ENCODE assay signal across 22 cellular contexts in genomic region chr17:27575100-27575911, GRCh38. TPM values are rescaled to one million over a fixed set of nuclear protein-coding genes. Genes with fewer than 3 reads are reported as not detected.
DNase-seq lines count a peak whose midpoint lies in the region; ATAC-seq and TF ChIP-seq lines count a peak whose summit lies in the region.
"Had no signal": no experiment of that assay in that cellular context is flagged by ENCODE, and none has a peak within 500 bp of the region (broad histone marks: within the 10 kb centered on the region; RNA-seq: fewer than 3 reads in every experiment).

No MANE protein-coding gene starts in this region.

- peak overlapping the region; percentile 74 for H3K27ac Mint-ChIP-seq in T-helper 1 cell treated with Interleukin-12 subunit alpha and Interleukin-12 subunit beta and Interleukin-4 antibody, amounts not matched to agents 30 μg/mL and 1 μg/mL, for 36 hours
- peak overlapping the region in 2 of 3 experiments; percentile 21 to 57; a peak in 1 of 7 replicates for H3K27ac Mint-ChIP-seq in H9
- H3K27ac Mint-ChIP-seq in activated naive CD8-positive, alpha-beta T cell, result peak overlapping the region; percentile 12
- H3K27ac Mint-ChIP-seq in nephron, result peak overlapping the region; percentile 80 to 92 (median 91)

- H3T11ph ChIP-seq in H9 (ENCODE audit: low read length), result no peak overlapping the region

- H3K4me2 ChIP-seq in H9 (ENCODE audit: insufficient read depth, insufficient read length, low read length), result no peak overlapping the region
- H3K4me2 ChIP-seq: KMS-11 had no signal

- no peak overlapping the region for H3K18ac ChIP-seq in H9 (ENCODE audit: insufficient read length, low read depth, low read length)

- no peak overlapping the region for H4K8ac ChIP-seq in H9 (replicated peaks; ENCODE audit: insufficient read length, low read depth, low read length)

- no peak overlapping the region for H4K91ac ChIP-seq in H9 (ENCODE audit: insufficient read length, low read depth, low read length)

- H3K27ac ChIP-seq in H9 (ENCODE audit: insufficient read length, low read depth, low read length), result no peak overlapping the region
- H3K27ac ChIP-seq: 22Rv1, HL-60, KMS-11, ovary, SJCRH30, thoracic aorta had no signal

- H2BK20ac ChIP-seq in H9 (ENCODE audit: low read depth, low read length, poor library complexity, severe bottlenecking), result no peak overlapping the region

- peaks cover 3% of the 10 kb centered on the region for H3K9me3 Mint-ChIP-seq in T-helper 1 cell treated with Interleukin-12 subunit alpha and Interleukin-12 subunit beta and Interleukin-4 antibody, amounts not matched to agents 30 μg/mL and 1 μg/mL, for 36 hours
- no peaks in the 10 kb centered on the region for H3K9me3 Mint-ChIP-seq in H9
- no peaks in the 10 kb centered on the region for H3K9me3 Mint-ChIP-seq in activated naive CD8-positive, alpha-beta T cell (ENCODE audit: low read depth)
- no peaks in the 10 kb centered on the region for H3K9me3 Mint-ChIP-seq in nephron

- H3K4me1 Mint-ChIP-seq in T-helper 1 cell treated with Interleukin-12 subunit alpha and Interleukin-12 subunit beta and Interleukin-4 antibody, amounts not matched to agents 30 μg/mL and 1 μg/mL, for 36 hours (ENCODE audit: low read depth), result peaks cover 75% of the 10 kb centered on the region
- H3K4me1 Mint-ChIP-seq in H9 (peaks cover 63 to 66% of the 10 kb centered on the region in 2 experiments), nephron (peaks cover 89% of the 10 kb centered on the region)
- peaks cover 63% of the 10 kb centered on the region for H3K4me1 Mint-ChIP-seq in activated naive CD8-positive, alpha-beta T cell (ENCODE audit: low read depth)

- ATAC-seq in HG02981 (IDR thresholded peaks at IDR 0.05; ENCODE audit: unreplicated experiment), result no peak
- ATAC-seq: left ventricle myocardium superior had no signal

- H3K4me1 ChIP-seq in H9 (ENCODE audit: insufficient read depth, low read length), result peaks cover 16% of the 10 kb centered on the region

- H2AK5ac ChIP-seq in H9 (ENCODE audit: insufficient read length, low read length), result no peak overlapping the region

- no peak overlapping the region for H2BK12ac ChIP-seq in H9 (ENCODE audit: insufficient read length, low read depth, low read length)

- H3K23me2 ChIP-seq in H9 (ENCODE audit: insufficient read length, low read depth, low read length, poor library complexity, severe bottlenecking), result no peaks in the 10 kb centered on the region

- H3K23ac ChIP-seq in H9 (ENCODE audit: insufficient read length, low read depth, low read length), result no peak overlapping the region

- H3K27me3 ChIP-seq in H9 (ENCODE audit: insufficient read depth, low read length), result no peaks in the 10 kb centered on the region
- H3K27me3 ChIP-seq: ovary, SJCRH30 had no signal

- no peaks in the 10 kb centered on the region for H3K9me3 ChIP-seq in H9 (ENCODE audit: control insufficient read depth, low read depth, low read length)
- H3K9me3 ChIP-seq: ovary, SJCRH30, thoracic aorta had no signal

- no peak for DNase-seq in T-helper 1 cell
- DNase-seq in H9, result no peak
- no peak for DNase-seq in NCI-H2107 (lab: John Stamatoyannopoulos, UW)
- no peak for DNase-seq in NCI-H2227 treated with DMSO at 0.1 percent for 48 hours (lab: John Stamatoyannopoulos, UW)
- DNase-seq: activated CD8-positive, alpha-beta memory T cell treated with anti-CD3 and anti-CD28 coated beads for 24 hours; activated effector memory CD4-positive, alpha-beta T cell treated with Interleukin-2 at 50 U/mL for 16 hours; C1 segment of cervical spinal cord; left ventricle myocardium superior; NCI-H1092 treated with DMSO at 0.1 percent for 48 hours; NCI-H69; ovary; SJCRH30; stimulated activated CD4-positive, alpha-beta T cell treated with anti-CD3 and anti-CD28 coated beads, Interleukin-4, amount 100 ng/mL, for 4 hours; stimulated activated CD8-positive, alpha-beta memory T cell treated with anti-CD3 and anti-CD28 coated beads, Interleukin-4, amount 100 ng/mL, for 48 hours had no signal

- no peak overlapping the region for H4K5ac ChIP-seq in H9 (ENCODE audit: insufficient read length, low read depth, low read length)

- H2AFZ ChIP-seq in H9 (ENCODE audit: low read length), result no peak overlapping the region

- no peaks in the 10 kb centered on the region for H3K79me1 ChIP-seq in H9 (ENCODE audit: insufficient read depth, low read depth, low read length, poor library complexity, severe bottlenecking)

- no peak overlapping the region for H3K56ac ChIP-seq in H9 (ENCODE audit: insufficient read length, low read depth, low read length)

- no peaks in the 10 kb centered on the region for H3K27me3 Mint-ChIP-seq in T-helper 1 cell treated with Interleukin-12 subunit alpha and Interleukin-12 subunit beta and Interleukin-4 antibody, amounts not matched to agents 30 μg/mL and 1 μg/mL, for 36 hours (ENCODE audit: low read depth)
- H3K27me3 Mint-ChIP-seq in H9 (ENCODE audit: low read depth) (no peaks in the 10 kb centered on the region), nephron (ENCODE audit: low read depth) (no peaks in the 10 kb centered on the region)
- H3K27me3 Mint-ChIP-seq in activated naive CD8-positive, alpha-beta T cell, result no peaks in the 10 kb centered on the region

- H3K4ac ChIP-seq in H9 (ENCODE audit: low read depth, low read length), result no peak overlapping the region

- H2BK120ac ChIP-seq in H9 (ENCODE audit: low read depth, low read length, poor library complexity, severe bottlenecking), result no peak overlapping the region

- H3K4me3 Mint-ChIP-seq in T-helper 1 cell treated with Interleukin-12 subunit alpha and Interleukin-12 subunit beta and Interleukin-4 antibody, amounts not matched to agents 30 μg/mL and 1 μg/mL, for 36 hours, result no peak overlapping the region
- H3K4me3 Mint-ChIP-seq in H9 (no peak overlapping the region), nephron (no peak overlapping the region)
- H3K4me3 Mint-ChIP-seq in activated naive CD8-positive, alpha-beta T cell, result no peak overlapping the region

- no peak for TF ChIP-seq CTCF in H9 (conservative IDR thresholded peaks at IDR 0.05)
- no peak for TF ChIP-seq CTCF in nephron (IDR thresholded peaks at IDR 0.05; ENCODE audit: unreplicated experiment in 3 of 3)

- no peaks in the 10 kb centered on the region for H4K20me1 ChIP-seq in H9 (ENCODE audit: control insufficient read depth, insufficient read depth, insufficient read length)

- H2BK5ac ChIP-seq in H9 (ENCODE audit: insufficient read length, low read length), result no peak overlapping the region

- no peak overlapping the region for H2BK15ac ChIP-seq in H9 (ENCODE audit: low read depth, low read length)

- H3K14ac ChIP-seq in H9 (ENCODE audit: insufficient read depth, low read length), result no peak overlapping the region

- H3K79me2 ChIP-seq in H9 (ENCODE audit: insufficient read depth, low read length), result peaks cover 1% of the 10 kb centered on the region; the same call in 1 of the 2 replicates

- peaks cover 12% of the 10 kb centered on the region for H3K36me3 Mint-ChIP-seq in T-helper 1 cell treated with Interleukin-12 subunit alpha and Interleukin-12 subunit beta and Interleukin-4 antibody, amounts not matched to agents 30 μg/mL and 1 μg/mL, for 36 hours (ENCODE audit: low read depth)
- H3K36me3 Mint-ChIP-seq in H9 (ENCODE audit: insufficient read depth in 1 of 3, low read depth in 3 of 3) (no peaks in the 10 kb centered on the region; a peak in 2 of 7 replicates), nephron (ENCODE audit: low read depth) (no peaks in the 10 kb centered on the region)
- peaks cover 12% of the 10 kb centered on the region for H3K36me3 Mint-ChIP-seq in activated naive CD8-positive, alpha-beta T cell

- H3K9ac ChIP-seq in H9 (ENCODE audit: extremely low read depth, insufficient read length, low read length), result no peak overlapping the region
- H3K9ac ChIP-seq: KMS-11 had no signal

- no CpG with 5 or more reads among the region's 3 CpGs for WGBS in H9 (ENCODE audit: extremely low coverage, insufficient read length, low lambda C conversion rate)

RNA-seq across cellular contexts. Expression of gene LGALS9, which starts 55.7 kb away (rescaled TPM):
- total RNA-seq in H9 (2021), result 2.0 and 2.5 TPM in 2 replicates

Comparison
In these comparisons a context has a peak if more than half of its experiments do, and no peak if none do; other contexts are left out.
1. H3K27ac Mint-ChIP-seq: peak in every context shown above with its lines; median percentile 91 in nephron; 74 in T-helper 1 cell treated with Interleukin-12 subunit alpha and Interleukin-12 subunit beta and Interleukin-4 antibody, amounts not matched to agents 30 μg/mL and 1 μg/mL, for 36 hours; 39 in H9; 12 in activated naive CD8-positive, alpha-beta T cell.